Comparison of ENCODE assay signal across 12 cellular contexts in genomic region chr1:150283260-150283659, GRCh38. TPM values are rescaled to one million over a fixed set of nuclear protein-coding genes. Genes with fewer than 3 reads are reported as not detected.
DNase-seq lines count a peak whose midpoint lies in the region; ATAC-seq and TF ChIP-seq lines count a peak whose summit lies in the region.
"Had no signal": no experiment of that assay in that cellular context is flagged by ENCODE, and none has a peak within 500 bp of the region (broad histone marks: within the 10 kb centered on the region; RNA-seq: fewer than 3 reads in every experiment).

No MANE protein-coding gene starts in this region.

- no peak for DNase-seq in left ventricle myocardium inferior
- no peak for DNase-seq in left ventricle myocardium superior
- no peak for DNase-seq in chondrocyte (ENCODE audit: low spot score)
- no peak for DNase-seq in naive thymus-derived CD4-positive, alpha-beta T cell
- DNase-seq in uterus: no peak
- DNase-seq in left lung: no peak
- no peak for DNase-seq in globus pallidus (ENCODE audit: low spot score)
- DNase-seq: activated CD4-positive, alpha-beta T cell treated with anti-CD3 and anti-CD28 coated beads for 4 hours; OCI-M1 had no signal

- no peak for TF ChIP-seq POLR2A in uterus (IDR thresholded peaks at IDR 0.05)

- intact Hi-C loops in left ventricle myocardium inferior (cut with micrococcal nuclease): no loop called here
- intact Hi-C loops in left ventricle myocardium superior (cut with micrococcal nuclease): no loop called here
- intact Hi-C loops in naive thymus-derived CD4-positive, alpha-beta T cell (cut with micrococcal nuclease): loop anchor here in 1 of 2 donors (5.0 kb wide), 1 partner anchor 321 kb away; no protein-coding TSS in a partner anchor
- intact Hi-C loops in uterus (cut with DNase I; ENCODE audit: low total_unique reads): no loop called here
- intact Hi-C loops in left lung (cut with DNase I): no loop called here

- H3K9me3 Mint-ChIP-seq in chondrocyte (ENCODE audit: low read depth): no peaks in the 10 kb centered on the region
- H3K9me3 Mint-ChIP-seq in naive thymus-derived CD4-positive, alpha-beta T cell: peaks cover 0 to 4% (median 0%) of the 10 kb centered on the region in 11 donors

- POLR2A ChIA-PET in naive thymus-derived CD4-positive, alpha-beta T cell (lab: Charles Lee): interaction anchor here (1.3 kb wide), 1 partner anchor 28 kb away, joined by 5 read pairs; no protein-coding TSS in a partner anchor

- H3K9me3 ChIP-seq in left ventricle myocardium inferior (replicated peaks): no peaks in the 10 kb centered on the region
- no peaks in the 10 kb centered on the region for H3K9me3 ChIP-seq in naive thymus-derived CD4-positive, alpha-beta T cell (ENCODE audit: control insufficient read depth in 2 of 3, low read length in 3 of 3)
- H3K9me3 ChIP-seq in uterus: no peaks in the 10 kb centered on the region
- H3K9me3 ChIP-seq in left lung: no peaks in the 10 kb centered on the region

- ATAC-seq in left ventricle myocardium superior (no peak), left lung (no peak), HG02678 (IDR thresholded peaks at IDR 0.05; ENCODE audit: unreplicated experiment) (no peak)
- no peak for ATAC-seq in naive thymus-derived CD4-positive, alpha-beta T cell

- H3K36me3 Mint-ChIP-seq in chondrocyte (ENCODE audit: low read depth): peaks cover 15% of the 10 kb centered on the region
- peaks cover 0 to 4% (median 0%) of the 10 kb centered on the region in 5 donors for H3K36me3 Mint-ChIP-seq in naive thymus-derived CD4-positive, alpha-beta T cell

- H3K4me3 ChIP-seq in left ventricle myocardium inferior (peak overlapping the region; percentile 76), uterus (peak overlapping the region; percentile 40 to 52), left lung (no peak overlapping the region)
- H3K4me3 ChIP-seq in naive thymus-derived CD4-positive, alpha-beta T cell (ENCODE audit: low read length): no peak overlapping the region

- H3K27ac ChIP-seq in left ventricle myocardium inferior (replicated peaks) (peak overlapping the region; percentile 95), uterus (peak overlapping the region; percentile 85 to 92), left lung (no peak overlapping the region)
- no peak overlapping the region for H3K27ac ChIP-seq in naive thymus-derived CD4-positive, alpha-beta T cell (ENCODE audit: low read depth, low read length)

- peaks cover 32% of the 10 kb centered on the region for H3K36me3 ChIP-seq in left ventricle myocardium inferior
- no peaks in the 10 kb centered on the region for H3K36me3 ChIP-seq in naive thymus-derived CD4-positive, alpha-beta T cell (ENCODE audit: control insufficient read depth in 2 of 3, insufficient read depth in 3 of 3, low read length in 3 of 3)
- no peaks in the 10 kb centered on the region for H3K36me3 ChIP-seq in uterus
- no peaks in the 10 kb centered on the region for H3K36me3 ChIP-seq in left lung

- H3K4me1 ChIP-seq in left ventricle myocardium inferior: peaks cover 43% of the 10 kb centered on the region
- H3K4me1 ChIP-seq in naive thymus-derived CD4-positive, alpha-beta T cell (ENCODE audit: control insufficient read depth in 2 of 2, insufficient read depth in 2 of 2, low read length in 2 of 2): peaks cover 11 to 23% of the 10 kb centered on the region in 2 donors
- no peaks in the 10 kb centered on the region for H3K4me1 ChIP-seq in uterus
- peaks cover 0 to 20% of the 10 kb centered on the region in 2 donors for H3K4me1 ChIP-seq in left lung

- no peak overlapping the region for H3K27ac Mint-ChIP-seq in chondrocyte (ENCODE audit: unreplicated experiment)
- peak overlapping the region in 5 of 9 donors; percentile 1 to 92 (median 80) for H3K27ac Mint-ChIP-seq in naive thymus-derived CD4-positive, alpha-beta T cell

- no peak for TF ChIP-seq CTCF in left ventricle myocardium inferior (IDR thresholded peaks at IDR 0.05; ENCODE audit: borderline replicate concordance)
- TF ChIP-seq CTCF in chondrocyte (IDR thresholded peaks at IDR 0.05): no peak
- no peak for TF ChIP-seq CTCF in uterus (IDR thresholded peaks at IDR 0.05)
- no peak for TF ChIP-seq CTCF in left lung (IDR thresholded peaks at IDR 0.05)

- H3K27me3 ChIP-seq in left ventricle myocardium inferior (ENCODE audit: low read depth) (no peaks in the 10 kb centered on the region), uterus (no peaks in the 10 kb centered on the region), left lung (peaks cover 0 to 19% of the 10 kb centered on the region in 2 donors)
- no peaks in the 10 kb centered on the region for H3K27me3 ChIP-seq in naive thymus-derived CD4-positive, alpha-beta T cell (ENCODE audit: control insufficient read depth in 2 of 2, insufficient read depth in 2 of 2, low read length in 2 of 2)

- H3K27me3 Mint-ChIP-seq in chondrocyte (ENCODE audit: low read depth): no peaks in the 10 kb centered on the region
- H3K27me3 Mint-ChIP-seq in naive thymus-derived CD4-positive, alpha-beta T cell: peaks cover 0 to 13% (median 0%) of the 10 kb centered on the region in 5 donors

- peaks cover 18% of the 10 kb centered on the region for H3K4me1 Mint-ChIP-seq in chondrocyte (ENCODE audit: low read depth)
- peaks cover 20 to 36% (median 32%) of the 10 kb centered on the region in 7 donors for H3K4me1 Mint-ChIP-seq in naive thymus-derived CD4-positive, alpha-beta T cell

- CTCF ChIA-PET in naive thymus-derived CD4-positive, alpha-beta T cell (lab: Charles Lee): no interaction called here

- peak overlapping the region; percentile 79 for H3K4me3 Mint-ChIP-seq in chondrocyte (ENCODE audit: unreplicated experiment)
- H3K4me3 Mint-ChIP-seq in naive thymus-derived CD4-positive, alpha-beta T cell: peak overlapping the region in 5 of 10 donors; percentile 22 to 98 (median 58)

RNA-seq across cellular contexts. Expression of gene CIART, which starts 0.9 kb away (rescaled TPM):
- total RNA-seq in left ventricle myocardium inferior: 8.7 TPM
- total RNA-seq in left ventricle myocardium superior: 15.4 TPM
- 3.1 to 3.9 TPM (median 3.1 TPM) in 3 replicates for total RNA-seq in chondrocyte
- total RNA-seq in naive thymus-derived CD4-positive, alpha-beta T cell: 1 to 10 TPM; 1.4 to 2.6 (median 2.4) TPM
- 1 to 10 TPM in 1 of 2 donors, under 1 TPM in 1; 0.87 to 2.0 TPM for polyA plus RNA-seq in naive thymus-derived CD4-positive, alpha-beta T cell
- total RNA-seq in uterus: 10 to 100 TPM in 1 of 4 donors, 1 to 10 TPM in 2, not detected in 1; 2.9 to 30.3 (median 4.9) TPM
- total RNA-seq in left lung: 1 to 10 TPM; 3.4 to 3.9 TPM

RNA-seq across cellular contexts. Expression of gene MRPS21, which starts 10.4 kb away (rescaled TPM):
- total RNA-seq in left ventricle myocardium inferior (72.5 TPM), left ventricle myocardium superior (72.3 TPM), chondrocyte (56.4 to 68.3 TPM (median 58.5 TPM) in 3 replicates), uterus (10 to 100 TPM; 28.6 to 59.3 (median 38.6) TPM), left lung (10 to 100 TPM; 44.2 to 47.9 TPM)
- 10 to 100 TPM; 47.9 to 72.8 (median 67.5) TPM for total RNA-seq in naive thymus-derived CD4-positive, alpha-beta T cell
- 10 to 100 TPM; 61.7 to 92.9 TPM for polyA plus RNA-seq in naive thymus-derived CD4-positive, alpha-beta T cell

RNA-seq across cellular contexts. Expression of gene C1orf54, which starts 10.7 kb away (rescaled TPM):
- total RNA-seq in left ventricle myocardium inferior: 9.0 TPM
- total RNA-seq in left ventricle myocardium superior: 9.8 TPM
- total RNA-seq in chondrocyte: 29.0 to 31.9 TPM (median 31.0 TPM) in 3 replicates
- 1 to 10 TPM; 1.5 to 7.8 (median 4.3) TPM for total RNA-seq in naive thymus-derived CD4-positive, alpha-beta T cell
- 1 to 10 TPM; 2.7 to 5.6 TPM for polyA plus RNA-seq in naive thymus-derived CD4-positive, alpha-beta T cell
- total RNA-seq in uterus: 10 to 100 TPM in 1 of 4 donors, 1 to 10 TPM in 2, under 1 TPM in 1; 0.88 to 60.8 (median 6.2) TPM
- 10 to 100 TPM; 10.8 to 21.3 TPM for total RNA-seq in left lung

RNA-seq across cellular contexts. Expression of gene APH1A, which starts 14.4 kb away (rescaled TPM):
- 49.3 TPM for total RNA-seq in left ventricle myocardium inferior
- total RNA-seq in left ventricle myocardium superior: 58.5 TPM
- 83.0 to 99.5 TPM (median 89.7 TPM) in 3 replicates for total RNA-seq in chondrocyte
- total RNA-seq in naive thymus-derived CD4-positive, alpha-beta T cell: 100 to 1,000 TPM; 112 to 143 (median 127) TPM
- polyA plus RNA-seq in naive thymus-derived CD4-positive, alpha-beta T cell: 10 to 100 TPM; 70.7 to 81.4 TPM
- 10 to 100 TPM; 33.2 to 96.7 (median 68.8) TPM for total RNA-seq in uterus
- 100 to 1,000 TPM; 127 to 143 TPM for total RNA-seq in left lung

RNA-seq across cellular contexts. Expression of gene CA14, which starts 25.7 kb away (rescaled TPM):
- total RNA-seq in left ventricle myocardium inferior (3.1 TPM), left ventricle myocardium superior (22.8 TPM), chondrocyte (not detected in 3 replicates), uterus (under 1 TPM in 2 of 4 donors, not detected in 2; 0.88 to 0.90 TPM), left lung (under 1 TPM; 0.18 to 0.44 TPM)
- total RNA-seq in naive thymus-derived CD4-positive, alpha-beta T cell: not detected
- polyA plus RNA-seq in naive thymus-derived CD4-positive, alpha-beta T cell: 1 to 10 TPM in 1 of 2 donors, under 1 TPM in 1; 0.35 to 1.7 TPM
- total RNA-seq: dermis microvascular lymphatic vessel endothelial cell, LHCN-M2 had no signal

Comparison
In these comparisons a context has a peak if more than half of its experiments do, and no peak if none do; other contexts are left out.
1. H3K27ac ChIP-seq: peak in left ventricle myocardium inferior (single experiment) and uterus (2 of 2); none in naive thymus-derived CD4-positive, alpha-beta T cell (single experiment) and left lung (0 of 2).
2. H3K4me3 ChIP-seq: peak in left ventricle myocardium inferior (single experiment) and uterus (2 of 2); none in naive thymus-derived CD4-positive, alpha-beta T cell (single experiment) and left lung (0 of 2).